In genomic region chr17:39487490-39487889, GRCh38 we compare ENCODE assay signal across 7 cellular contexts. TPM values are rescaled to one million over a fixed set of nuclear protein-coding genes. Genes with fewer than 3 reads are reported as not detected.
DNase-seq lines count a peak whose midpoint lies in the region; ATAC-seq and TF ChIP-seq lines count a peak whose summit lies in the region.
"Not testable (repeated sequence)": the region's sequence is repeated elsewhere in the genome, so short reads cannot be mapped to it uniquely, and the experiment has no call there.

No MANE protein-coding gene starts in this region.

- peaks cover 49 to 75% of the 10 kb centered on the region in 2 experiments for H3K36me3 ChIP-seq in HEK293 (ENCODE audit: control insufficient read depth in 2 of 2, insufficient read depth in 1 of 2, low read length in 2 of 2)
- H3K36me3 ChIP-seq in mammary epithelial cell (ENCODE audit: insufficient read depth, low read length) = peaks cover 11% of the 10 kb centered on the region
- H3K36me3 ChIP-seq in trophoblast cell (ENCODE audit: control insufficient read depth in 1 of 2, insufficient read depth in 2 of 2, low read length in 2 of 2) = peaks cover 15 to 17% of the 10 kb centered on the region in 2 experiments

- H3K27me3 ChIP-seq in mammary epithelial cell (ENCODE audit: insufficient read depth, low read length); trophoblast cell (ENCODE audit: insufficient read depth, low read length): not testable (repeated sequence)

- not testable (repeated sequence) for H4K20me1 ChIP-seq in mammary epithelial cell (ENCODE audit: insufficient read depth, low read length)

- H3K27ac ChIP-seq in HEK293 (ENCODE audit: extremely low read depth, low read depth, low read length); trophoblast cell (ENCODE audit: low read depth, low read length): not testable (repeated sequence)
- H3K27ac ChIP-seq in mammary epithelial cell (ENCODE audit: insufficient read depth, low read depth, low read length) = peak overlapping the region; percentile 22

- peaks cover 44% of the 10 kb centered on the region for H3K79me2 ChIP-seq in mammary epithelial cell (ENCODE audit: insufficient read depth, low read length)
- H3K79me2 ChIP-seq in trophoblast cell (ENCODE audit: control insufficient read depth, insufficient read depth, low read length, poor library complexity) = not testable (repeated sequence)

- in situ Hi-C loops in mammary epithelial cell (cut with MboI; ENCODE audit: low sequenced_read_pairs in 2 of 2) = not testable (repeated sequence)

- H3K4me1 Mint-ChIP-seq in activated CD4-positive, alpha-beta T cell treated with anti-CD3 and anti-CD28 coated beads for 36 hours; type B pancreatic cell (ENCODE audit: unreplicated experiment): not testable (repeated sequence)
- peaks cover 11% of the 10 kb centered on the region for H3K4me1 Mint-ChIP-seq in activated T-cell treated with anti-CD3 and anti-CD28 coated beads, Interleukin-2, amount 50 U/mL, for 24 hours (ENCODE audit: low read depth)
- peaks cover 14% of the 10 kb centered on the region for H3K4me1 Mint-ChIP-seq in activated naive CD8-positive, alpha-beta T cell treated with anti-CD3 and anti-CD28 coated beads, Interleukin-2, amount 50 U/mL, for 24 hours

- H3K14ac ChIP-seq in trophoblast cell (ENCODE audit: low read length) = not testable (repeated sequence)

- TF ChIP-seq CTCF in HEK293 (tag by site-specific recombination; IDR thresholded peaks at IDR 0.05); mammary epithelial cell (conservative IDR thresholded peaks at IDR 0.05 in 1 of 2, IDR thresholded peaks at IDR 0.05 in 1 of 2; ENCODE audit: extremely low read depth in 1 of 2, insufficient read depth in 1 of 2, low read depth in 1 of 2, low read length in 2 of 2); type B pancreatic cell (conservative IDR thresholded peaks at IDR 0.05): not testable (repeated sequence)

- not testable (repeated sequence) for BruUV-seq in mammary epithelial cell (replicated peaks; lab: Mats Ljungman, UMichigan)

- peak overlapping the region; percentile 14 for H4K91ac ChIP-seq in trophoblast cell (ENCODE audit: low read depth, low read length)

- not testable (repeated sequence) for ATAC-seq in activated CD4-positive, alpha-beta T cell treated with anti-CD3 and anti-CD28 coated beads for 36 hours; activated naive CD8-positive, alpha-beta T cell treated with anti-CD3 and anti-CD28 coated beads, Interleukin-2, amount 50 U/mL, for 24 hours

- H2BK12ac ChIP-seq in trophoblast cell (ENCODE audit: low read length) = not testable (repeated sequence)

- not testable (repeated sequence) for H3K18ac ChIP-seq in trophoblast cell (ENCODE audit: low read length)

- H3K23ac ChIP-seq in trophoblast cell (ENCODE audit: low read length) = not testable (repeated sequence)

- dilution Hi-C loops in mammary epithelial cell (cut with HindIII; ENCODE audit: low sequenced_read_pairs) = not testable (repeated sequence)

- not testable (repeated sequence) for H2AK5ac ChIP-seq in trophoblast cell (ENCODE audit: low read length)

- H3K4me3 Mint-ChIP-seq in activated CD4-positive, alpha-beta T cell treated with anti-CD3 and anti-CD28 coated beads for 36 hours; activated T-cell treated with anti-CD3 and anti-CD28 coated beads, Interleukin-2, amount 50 U/mL, for 24 hours; activated naive CD8-positive, alpha-beta T cell treated with anti-CD3 and anti-CD28 coated beads, Interleukin-2, amount 50 U/mL, for 24 hours; type B pancreatic cell: not testable (repeated sequence)

- not testable (repeated sequence) for H3K27me3 Mint-ChIP-seq in activated CD4-positive, alpha-beta T cell treated with anti-CD3 and anti-CD28 coated beads for 36 hours; activated T-cell treated with anti-CD3 and anti-CD28 coated beads, Interleukin-2, amount 50 U/mL, for 24 hours; activated naive CD8-positive, alpha-beta T cell treated with anti-CD3 and anti-CD28 coated beads, Interleukin-2, amount 50 U/mL, for 24 hours; type B pancreatic cell

- H3K4ac ChIP-seq in trophoblast cell (ENCODE audit: low read depth, low read length) = not testable (repeated sequence)

- not testable (repeated sequence) for H2BK120ac ChIP-seq in trophoblast cell (ENCODE audit: insufficient read depth, low read length, poor library complexity)

- WGBS in mammary epithelial cell (ENCODE audit: low coverage, missing lambda C conversion rate) = 97% methylated on average over 3 of the region's 3 CpGs
- WGBS in trophoblast cell (ENCODE audit: extremely low coverage, insufficient coverage, insufficient read length) = no CpG with 5 or more reads among the region's 3 CpGs

- H3K9ac ChIP-seq in mammary epithelial cell (ENCODE audit: insufficient read depth, low read length); trophoblast cell (ENCODE audit: low read length): not testable (repeated sequence)

- not testable (repeated sequence) for H3K4me2 ChIP-seq in mammary epithelial cell (ENCODE audit: insufficient read depth, low read depth, low read length); trophoblast cell (ENCODE audit: low read length)

- not testable (repeated sequence) for H3K9me3 Mint-ChIP-seq in activated CD4-positive, alpha-beta T cell treated with anti-CD3 and anti-CD28 coated beads for 36 hours (ENCODE audit: low read depth); activated T-cell treated with anti-CD3 and anti-CD28 coated beads, Interleukin-2, amount 50 U/mL, for 24 hours; activated naive CD8-positive, alpha-beta T cell treated with anti-CD3 and anti-CD28 coated beads, Interleukin-2, amount 50 U/mL, for 24 hours; type B pancreatic cell

- CTCF ChIA-PET in HEK293 (lab: Yijun Ruan, JAX) = interaction anchor here (0.6 to 0.7 kb wide), 2 partner anchors 108 to 321 kb away, joined by 3 read pairs; no protein-coding TSS in a partner anchor
- CTCF ChIA-PET in activated CD4-positive, alpha-beta T cell treated with anti-CD3 and anti-CD28 coated beads for 36 hours (lab: Charles Lee) = interaction anchor here (0.6 kb wide), 1 partner anchor 280 kb away, joined by 5 read pairs; no protein-coding TSS in a partner anchor
- CTCF ChIA-PET in mammary epithelial cell (lab: Charles Lee; ENCODE audit: low non-redundant PET) = not testable (repeated sequence)

- H2AFZ ChIP-seq in mammary epithelial cell (ENCODE audit: low read depth, low read length); trophoblast cell (ENCODE audit: insufficient read depth, low read length, poor library complexity): not testable (repeated sequence)

- H3K4me1 ChIP-seq in HEK293 (ENCODE audit: control insufficient read depth, insufficient read depth, low read length); trophoblast cell (ENCODE audit: control insufficient read depth in 1 of 2, insufficient read depth in 2 of 2, low read length in 2 of 2): not testable (repeated sequence)
- H3K4me1 ChIP-seq in mammary epithelial cell (ENCODE audit: insufficient read depth, low read length) = peaks cover 17% of the 10 kb centered on the region

- not testable (repeated sequence) for H4K8ac ChIP-seq in trophoblast cell (ENCODE audit: low read depth, low read length)

- H3K27ac Mint-ChIP-seq in activated CD4-positive, alpha-beta T cell treated with anti-CD3 and anti-CD28 coated beads for 36 hours = peak overlapping the region; percentile 29
- H3K27ac Mint-ChIP-seq in activated T-cell treated with anti-CD3 and anti-CD28 coated beads, Interleukin-2, amount 50 U/mL, for 24 hours = peak overlapping the region; percentile 78
- H3K27ac Mint-ChIP-seq in activated naive CD8-positive, alpha-beta T cell treated with anti-CD3 and anti-CD28 coated beads, Interleukin-2, amount 50 U/mL, for 24 hours = peak overlapping the region; percentile 19
- H3K27ac Mint-ChIP-seq in type B pancreatic cell = peak overlapping the region; percentile 28

- H4K12ac ChIP-seq in trophoblast cell (ENCODE audit: low read depth, low read length) = peak overlapping the region; percentile 18

- H2BK5ac ChIP-seq in trophoblast cell (ENCODE audit: low read depth, low read length, poor library complexity) = peak overlapping the region; percentile 21

- POLR2A ChIA-PET in HEK293 (lab: Yijun Ruan, JAX) = interaction anchor here (0.7 to 1.4 kb wide), 2 partner anchors 25 to 355 kb away, joined by 4 to 5 read pairs; no protein-coding TSS in a partner anchor
- POLR2A ChIA-PET in activated CD4-positive, alpha-beta T cell treated with anti-CD3 and anti-CD28 coated beads for 36 hours (lab: Charles Lee) = not testable (repeated sequence)

- DNase-seq in activated CD4-positive, alpha-beta T cell treated with anti-CD3 and anti-CD28 coated beads for 36 hours; activated T-cell treated with anti-CD3 and anti-CD28 coated beads, Interleukin-2, amount 50 U/mL, for 24 hours; activated naive CD8-positive, alpha-beta T cell treated with anti-CD3 and anti-CD28 coated beads, Interleukin-2, amount 50 U/mL, for 24 hours; mammary epithelial cell; trophoblast cell; type B pancreatic cell (ENCODE audit: extremely low spot score, unreplicated experiment): not testable (repeated sequence)

- peaks cover 15% of the 10 kb centered on the region for H3K36me3 Mint-ChIP-seq in activated CD4-positive, alpha-beta T cell treated with anti-CD3 and anti-CD28 coated beads for 36 hours (ENCODE audit: low read depth)
- peaks cover 73% of the 10 kb centered on the region for H3K36me3 Mint-ChIP-seq in activated T-cell treated with anti-CD3 and anti-CD28 coated beads, Interleukin-2, amount 50 U/mL, for 24 hours (ENCODE audit: low read depth)
- peaks cover 21% of the 10 kb centered on the region for H3K36me3 Mint-ChIP-seq in activated naive CD8-positive, alpha-beta T cell treated with anti-CD3 and anti-CD28 coated beads, Interleukin-2, amount 50 U/mL, for 24 hours (ENCODE audit: low read depth)
- peaks cover 11% of the 10 kb centered on the region for H3K36me3 Mint-ChIP-seq in type B pancreatic cell

- H3K4me3 ChIP-seq in HEK293 (ENCODE audit: low read depth, low read length); mammary epithelial cell (replicated peaks in 1 of 3; ENCODE audit: insufficient read depth in 1 of 3, low read depth in 2 of 3, low read length in 3 of 3); trophoblast cell (ENCODE audit: low read depth, low read length): not testable (repeated sequence)

- not testable (repeated sequence) for H3K9me3 ChIP-seq in HEK293 (ENCODE audit: control insufficient read depth, insufficient read depth, low read depth, low read length); mammary epithelial cell (replicated peaks; ENCODE audit: insufficient read depth, low read length); trophoblast cell (ENCODE audit: insufficient read depth, low read depth, low read length)

- intact Hi-C loops in activated CD4-positive, alpha-beta T cell treated with anti-CD3 and anti-CD28 coated beads for 36 hours (cut with DNase I, micrococcal nuclease) = not testable (repeated sequence)
- intact Hi-C loops in mammary epithelial cell (cut with micrococcal nuclease) = loop anchor here (5.0 kb wide), 1 partner anchor 35 kb away; the partner anchor contains the start of gene MED1

- H3K79me1 ChIP-seq in trophoblast cell (ENCODE audit: low read length) = not testable (repeated sequence)

RNA-seq across cellular contexts. Expression of gene CDK12, which starts 26.2 kb away (rescaled TPM):
- total RNA-seq in activated CD4-positive, alpha-beta T cell treated with anti-CD3 and anti-CD28 coated beads for 36 hours = 10 to 100 TPM; 65.9 to 83.3 TPM
- total RNA-seq in mammary epithelial cell (10 to 100 TPM; 44.5 to 66.6 TPM), type B pancreatic cell (ENCODE audit: low replicate concordance) (60.7 and 64.5 TPM in 2 replicates)
- polyA plus RNA-seq in mammary epithelial cell = 20.6 TPM
- polyA minus RNA-seq in mammary epithelial cell = 82.0 TPM
- 33.7 and 34.2 TPM in 2 replicates for polyA plus RNA-seq in trophoblast cell (2013)

RNA-seq across cellular contexts. Expression of gene MED1, which starts 36.4 kb away (rescaled TPM):
- total RNA-seq in activated CD4-positive, alpha-beta T cell treated with anti-CD3 and anti-CD28 coated beads for 36 hours = 10 to 100 TPM; 66.1 to 76.1 TPM
- 10 to 100 TPM; 26.7 to 41.7 TPM for total RNA-seq in mammary epithelial cell
- polyA plus RNA-seq in mammary epithelial cell = 21.4 TPM
- 27.4 TPM for polyA minus RNA-seq in mammary epithelial cell
- polyA plus RNA-seq in trophoblast cell (2013) = 32.0 and 33.3 TPM in 2 replicates
- total RNA-seq in type B pancreatic cell (ENCODE audit: low replicate concordance) = 33.7 and 46.2 TPM in 2 replicates

Comparison
In these comparisons a context has a peak if more than half of its experiments do, and no peak if none do; other contexts are left out.
1. H3K27ac Mint-ChIP-seq: peak in every context shown above with its lines; median percentile 78 in activated T-cell treated with anti-CD3 and anti-CD28 coated beads, Interleukin-2, amount 50 U/mL, for 24 hours; 29 in activated CD4-positive, alpha-beta T cell treated with anti-CD3 and anti-CD28 coated beads for 36 hours; 28 in type B pancreatic cell; 19 in activated naive CD8-positive, alpha-beta T cell treated with anti-CD3 and anti-CD28 coated beads, Interleukin-2, amount 50 U/mL, for 24 hours.